8 cellular contexts compared by ENCODE assay signal in the genomic region with DNA sequence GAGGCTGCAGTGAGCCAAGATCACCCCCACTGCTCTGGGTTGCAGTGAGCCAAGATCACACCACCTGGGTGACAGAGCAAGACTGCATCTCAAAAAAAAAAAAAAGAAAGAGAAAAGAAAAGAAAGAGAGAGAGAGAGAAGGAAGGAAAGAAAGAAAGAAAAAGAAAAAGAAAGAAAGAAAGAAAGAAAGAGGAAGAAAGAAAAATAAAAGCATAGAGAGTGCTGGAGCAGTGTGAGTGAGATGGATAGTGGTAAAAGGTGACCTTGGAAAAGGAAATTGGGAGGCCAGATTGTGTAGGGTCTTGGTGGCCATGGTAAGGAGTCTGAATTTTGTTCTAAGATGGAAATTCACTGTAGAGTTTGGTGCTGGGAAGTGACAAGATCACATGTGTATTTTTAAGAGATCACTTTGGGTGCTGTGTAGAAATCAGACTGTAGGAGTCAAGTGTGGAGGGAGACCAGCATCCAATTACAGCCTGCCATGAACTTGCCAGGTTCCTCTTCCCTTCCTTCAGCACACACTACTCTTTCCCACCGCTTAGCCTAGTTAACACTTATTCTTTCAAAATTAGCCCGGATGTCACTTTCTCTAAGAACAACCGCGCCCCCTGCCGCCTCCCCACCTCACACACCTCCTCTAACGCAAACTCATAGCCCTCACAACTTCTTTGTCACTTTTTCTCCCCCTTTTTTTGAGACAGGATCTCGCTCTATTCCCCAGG. TPM values are rescaled to one million over a fixed set of nuclear protein-coding genes. Genes with fewer than 3 reads are reported as not detected.
A peak's percentile ranks its signal among the peaks of the same experiment; 100 is the strongest.
DNase-seq lines count a peak whose midpoint lies in the region; ATAC-seq and TF ChIP-seq lines count a peak whose summit lies in the region.

No MANE protein-coding gene starts in this region.

- peaks cover 0 to 2% (median 0%) of the 10 kb centered on the region in 3 donors for H3K36me3 Mint-ChIP-seq in CD8-positive, alpha-beta memory T cell

- H3K27ac Mint-ChIP-seq in CD8-positive, alpha-beta memory T cell: peak overlapping the region; percentile 82 to 96 (median 94)

- intact Hi-C loops in colonic mucosa (cut with DNase I): loop anchor here (2.0 kb wide), 1 partner anchor 18 kb away; the partner anchor contains the start of gene MTX1
- intact Hi-C loops in left lung (cut with DNase I): no loop called here

- H3K9me3 ChIP-seq in CD8-positive, alpha-beta memory T cell (ENCODE audit: low read length): no peaks in the 10 kb centered on the region
- H3K9me3 ChIP-seq in colonic mucosa: no peaks in the 10 kb centered on the region
- no peaks in the 10 kb centered on the region for H3K9me3 ChIP-seq in left lung

- peaks cover 17% of the 10 kb centered on the region for H3K4me1 ChIP-seq in CD8-positive, alpha-beta memory T cell (ENCODE audit: insufficient read depth, low read length)
- H3K4me1 ChIP-seq in colonic mucosa: peaks cover 10% of the 10 kb centered on the region
- peaks cover 3 to 59% of the 10 kb centered on the region in 2 donors for H3K4me1 ChIP-seq in left lung

- peak; percentile 72 to 88 (median 77) for DNase-seq in CD8-positive, alpha-beta memory T cell
- DNase-seq in NCI-H460 (ENCODE audit: extremely low read depth, low read depth) (peak; percentile 80), colonic mucosa (peak; percentile 84), left lung (peak; percentile 82 to 90)
- peak; percentile 72 for DNase-seq in activated CD4-positive, alpha-beta T cell treated with anti-CD3 and anti-CD28 coated beads for 1 hour
- peak; percentile 81 to 83 for DNase-seq in stimulated activated CD4-positive, alpha-beta T cell treated with anti-CD3 and anti-CD28 coated beads, Interleukin-2, amount 100 ng/mL, for 24 hours

- H3K4me3 Mint-ChIP-seq in CD8-positive, alpha-beta memory T cell: peak overlapping the region; percentile 70 to 96 (median 87)

- TF ChIP-seq CTCF in colonic mucosa (IDR thresholded peaks at IDR 0.05) (peak; percentile 39), left lung (IDR thresholded peaks at IDR 0.05) (peak; percentile 28 to 56)

- peak overlapping the region; percentile 93 for H3K4me3 ChIP-seq in CD8-positive, alpha-beta memory T cell (ENCODE audit: low read length)
- H3K4me3 ChIP-seq in colonic mucosa: peak overlapping the region; percentile 67
- H3K4me3 ChIP-seq in left lung: peak overlapping the region; percentile 56 to 60

- H3K27me3 Mint-ChIP-seq in CD8-positive, alpha-beta memory T cell: peaks cover 0 to 2% of the 10 kb centered on the region in 2 donors

- peak overlapping the region; percentile 75 to 89 for H3K9ac ChIP-seq in colonic mucosa (ENCODE audit: low read depth in 2 of 2, low read length in 2 of 2)

- peaks cover 23 to 24% (median 24%) of the 10 kb centered on the region in 3 donors for H3K4me1 Mint-ChIP-seq in CD8-positive, alpha-beta memory T cell

- ATAC-seq in HG03097 (IDR thresholded peaks at IDR 0.05; ENCODE audit: low FRiP score, unreplicated experiment) (peak; percentile 33), left lung (peak; percentile 73), HG03565 (IDR thresholded peaks at IDR 0.05; ENCODE audit: unreplicated experiment) (no peak)

- H3K9me3 Mint-ChIP-seq in CD8-positive, alpha-beta memory T cell: no peaks in the 10 kb centered on the region

- POLR2A ChIA-PET in CD8-positive, alpha-beta memory T cell (lab: Charles Lee): interaction anchor here (1.1 to 2.5 kb wide), 2 partner anchors 15 to 19 kb away, joined by 8 to 9 read pairs; a partner anchor contains a TSS

- H3K36me3 ChIP-seq in CD8-positive, alpha-beta memory T cell (ENCODE audit: insufficient read depth, low read length): no peaks in the 10 kb centered on the region
- H3K36me3 ChIP-seq in colonic mucosa (no peaks in the 10 kb centered on the region), left lung (no peaks in the 10 kb centered on the region)

- peak overlapping the region; percentile 89 for H3K27ac ChIP-seq in CD8-positive, alpha-beta memory T cell (ENCODE audit: low read depth, low read length)
- H3K27ac ChIP-seq in colonic mucosa: peak overlapping the region; percentile 89
- peak overlapping the region; percentile 85 for H3K27ac ChIP-seq in left lung

- H3K27me3 ChIP-seq in CD8-positive, alpha-beta memory T cell (ENCODE audit: insufficient read depth, low read length, poor library complexity, severe bottlenecking): no peaks in the 10 kb centered on the region
- H3K27me3 ChIP-seq in colonic mucosa (no peaks in the 10 kb centered on the region), left lung (no peaks in the 10 kb centered on the region)

- CTCF ChIA-PET in CD8-positive, alpha-beta memory T cell (lab: Charles Lee): interaction anchor here (0.6 to 5.3 kb wide), 17 partner anchors 8 to 138 kb away, joined by 3 to 67 read pairs (median 4); partner anchors contain the start of genes KRTCAP2, MTX1 and THBS3

RNA-seq across cellular contexts. Expression of gene MTX1, which starts 17.9 kb away (rescaled TPM):
- total RNA-seq in CD8-positive, alpha-beta memory T cell: 10 to 100 TPM; 67.6 to 73.2 TPM
- 43.7 TPM for polyA plus RNA-seq in CD8-positive, alpha-beta memory T cell
- 69.7 and 72.8 TPM in 2 replicates for total RNA-seq in NCI-H460 (2014; rRNA removed; shearing (Covaris generic))
- 98.2 and 121 TPM in 2 replicates for polyA plus RNA-seq in NCI-H460 (2014; cell fraction: nucleus; rRNA removed)
- total RNA-seq in colonic mucosa (10 to 100 TPM; 37.5 to 55.8 TPM), left lung (10 to 100 TPM; 30.2 to 45.5 TPM)

RNA-seq across cellular contexts. Expression of gene THBS3, which starts 18.7 kb away (rescaled TPM):
- 1 to 10 TPM; 7.8 to 7.9 TPM for total RNA-seq in CD8-positive, alpha-beta memory T cell
- 2.9 TPM for polyA plus RNA-seq in CD8-positive, alpha-beta memory T cell
- total RNA-seq in NCI-H460 (2014; rRNA removed; shearing (Covaris generic)): 18.0 and 19.5 TPM in 2 replicates
- 52.4 and 57.7 TPM in 2 replicates for polyA plus RNA-seq in NCI-H460 (2014; cell fraction: nucleus; rRNA removed)
- 10 to 100 TPM; 12.2 to 16.0 TPM for total RNA-seq in colonic mucosa
- 10 to 100 TPM; 30.6 to 41.8 TPM for total RNA-seq in left lung

RNA-seq across cellular contexts. Expression of gene ENTREP3, which starts 28.9 kb away (rescaled TPM):
- 10 to 100 TPM; 39.1 to 41.5 TPM for total RNA-seq in CD8-positive, alpha-beta memory T cell
- polyA plus RNA-seq in CD8-positive, alpha-beta memory T cell: 1.7 TPM
- 12.6 and 16.6 TPM in 2 replicates for total RNA-seq in NCI-H460 (2014; rRNA removed; shearing (Covaris generic))
- 40.8 and 47.4 TPM in 2 replicates for polyA plus RNA-seq in NCI-H460 (2014; cell fraction: nucleus; rRNA removed)
- total RNA-seq in colonic mucosa (10 to 100 TPM; 22.0 to 34.2 TPM), left lung (10 to 100 TPM; 23.2 to 33.5 TPM)

RNA-seq across cellular contexts. Expression of gene SCAMP3, which starts 35.8 kb away (rescaled TPM):
- total RNA-seq in CD8-positive, alpha-beta memory T cell: 100 to 1,000 TPM; 152 to 158 TPM
- 179 TPM for polyA plus RNA-seq in CD8-positive, alpha-beta memory T cell
- total RNA-seq in NCI-H460 (2014; rRNA removed; shearing (Covaris generic)): 116 and 121 TPM in 2 replicates
- 50.2 and 61.2 TPM in 2 replicates for polyA plus RNA-seq in NCI-H460 (2014; cell fraction: nucleus; rRNA removed)
- total RNA-seq in colonic mucosa: 10 to 100 TPM; 41.5 to 67.7 TPM
- 10 to 100 TPM; 63.1 to 85.3 TPM for total RNA-seq in left lung

RNA-seq across cellular contexts. Expression of gene CLK2, which starts 47.0 kb away (rescaled TPM):
- 10 to 100 TPM; 78.3 to 79.8 TPM for total RNA-seq in CD8-positive, alpha-beta memory T cell
- polyA plus RNA-seq in CD8-positive, alpha-beta memory T cell: 20.2 TPM
- total RNA-seq in NCI-H460 (2014; rRNA removed; shearing (Covaris generic)): 37.3 and 48.3 TPM in 2 replicates
- polyA plus RNA-seq in NCI-H460 (2014; cell fraction: nucleus; rRNA removed): 258 and 290 TPM in 2 replicates
- total RNA-seq in colonic mucosa (10 to 100 TPM; 31.7 to 66.4 TPM), left lung (10 to 100 TPM; 45.4 to 55.2 TPM)
